Comparison of ENCODE assay signal across 21 cellular contexts in genomic region chr1:246365708-246366107, GRCh38.
DNase-seq lines count a peak whose midpoint lies in the region; ATAC-seq and TF ChIP-seq lines count a peak whose summit lies in the region.
"Had no signal": no experiment of that assay in that cellular context is flagged by ENCODE, and none has a peak within 500 bp of the region (broad histone marks: within the 10 kb centered on the region; RNA-seq: fewer than 3 reads in every experiment).

No MANE protein-coding gene starts in this region.

- H3K4me1 Mint-ChIP-seq in activated T-helper 2 cell treated with anti-CD3 and anti-CD28 coated beads, Interferon-gamma antibody, Interleukin-2, Interleukin-4, amounts not matched to agents 10 μg/mL and 5 μg/mL and 100 μg/mL, durations not matched to agents 14 hours and 24 hours and 36 hours (ENCODE audit: low read depth): peaks cover 13% of the 10 kb centered on the region

- H2BK5ac ChIP-seq in mesendoderm (ENCODE audit: low read length): no peak overlapping the region

- no peak overlapping the region for H3K4ac ChIP-seq in mesendoderm (ENCODE audit: low read depth, low read length)

- H3K27ac Mint-ChIP-seq in activated T-helper 2 cell treated with anti-CD3 and anti-CD28 coated beads, Interferon-gamma antibody, Interleukin-2, Interleukin-4, amounts not matched to agents 10 μg/mL and 5 μg/mL and 100 μg/mL, durations not matched to agents 14 hours and 24 hours and 36 hours: no peak overlapping the region
- H3K27ac Mint-ChIP-seq: activated B cell treated with CpG ODN at 0.5 μM for 24 hours; activated naive CD4-positive, alpha-beta T cell treated with anti-CD3 and anti-CD28 coated beads, Interleukin-2, amount 50 U/mL, for 24 hours; activated T-cell treated with anti-CD3 and anti-CD28 coated beads, Interleukin-2, amount 50 U/mL, for 24 hours; T-helper 17 cell had no signal

- no peaks in the 10 kb centered on the region for H3K27me3 Mint-ChIP-seq in activated T-helper 2 cell treated with anti-CD3 and anti-CD28 coated beads, Interferon-gamma antibody, Interleukin-2, Interleukin-4, amounts not matched to agents 10 μg/mL and 5 μg/mL and 100 μg/mL, durations not matched to agents 14 hours and 24 hours and 36 hours (ENCODE audit: low read depth)
- H3K27me3 Mint-ChIP-seq: activated B cell treated with CpG ODN at 0.5 μM for 24 hours; activated CD8-positive, alpha-beta T cell treated with anti-CD3 and anti-CD28 coated beads for 36 hours; activated naive CD4-positive, alpha-beta T cell treated with anti-CD3 and anti-CD28 coated beads, Interleukin-2, amount 50 U/mL, for 24 hours; activated T-cell treated with anti-CD3 and anti-CD28 coated beads, Interleukin-2, amount 50 U/mL, for 24 hours; T-helper 17 cell had no signal

- H2BK15ac ChIP-seq in mesendoderm (replicated peaks; ENCODE audit: low read depth): peak overlapping the region; percentile 94

- H3K27me3 ChIP-seq in mesendoderm (ENCODE audit: insufficient read depth, low read length, poor library complexity): no peaks in the 10 kb centered on the region
- H3K27me3 ChIP-seq: upper lobe of left lung had no signal

- no peak overlapping the region for H4K5ac ChIP-seq in mesendoderm (ENCODE audit: low read length)

- H3K4me2 ChIP-seq in mesendoderm (ENCODE audit: low read length): no peak overlapping the region
- H3K4me2 ChIP-seq: PC-9 had no signal

- no peak overlapping the region for H3K9ac ChIP-seq in mesendoderm (ENCODE audit: low read length)

- ATAC-seq in HG03139 (IDR thresholded peaks at IDR 0.05; ENCODE audit: unreplicated experiment): no peak
- ATAC-seq in HG03097 (IDR thresholded peaks at IDR 0.05; ENCODE audit: low FRiP score, unreplicated experiment): no peak
- ATAC-seq: activated CD8-positive, alpha-beta T cell treated with anti-CD3 and anti-CD28 coated beads for 36 hours; T-helper 17 cell had no signal

- H3K9me3 Mint-ChIP-seq in activated T-helper 2 cell treated with anti-CD3 and anti-CD28 coated beads, Interferon-gamma antibody, Interleukin-2, Interleukin-4, amounts not matched to agents 10 μg/mL and 5 μg/mL and 100 μg/mL, durations not matched to agents 14 hours and 24 hours and 36 hours: no peaks in the 10 kb centered on the region

- no peaks in the 10 kb centered on the region for H3K36me3 ChIP-seq in mesendoderm (ENCODE audit: control insufficient read depth, insufficient read depth, low read length)
- H3K36me3 ChIP-seq: prostate gland, upper lobe of left lung had no signal

- H3K27ac ChIP-seq in mesendoderm (ENCODE audit: low read depth, low read length): no peak overlapping the region
- H3K27ac ChIP-seq: PC-9, prostate gland, upper lobe of left lung had no signal

- H3K23ac ChIP-seq in mesendoderm (ENCODE audit: low read length): no peak overlapping the region

- H3K56ac ChIP-seq in mesendoderm (ENCODE audit: low read length): no peak overlapping the region

- intact Hi-C loops in activated T-helper 2 cell treated with anti-CD3 and anti-CD28 coated beads, Interferon-gamma antibody, Interleukin-2, Interleukin-4, amounts not matched to agents 10 μg/mL and 5 μg/mL and 100 μg/mL, durations not matched to agents 14 hours and 24 hours and 36 hours (cut with micrococcal nuclease): no loop called here

- H3K18ac ChIP-seq in mesendoderm (ENCODE audit: low read length): peak overlapping the region; percentile 56

- peak; percentile 22 for DNase-seq in GM12865 (ENCODE audit: low read depth)
- DNase-seq in GM20000 (ENCODE audit: low spot score): peak; percentile 41
- peak; percentile 17 for DNase-seq in NCI-H69 (lab: John Stamatoyannopoulos, UW)
- DNase-seq in mesendoderm: peak; percentile 12
- no peak for DNase-seq in activated T-helper 2 cell treated with anti-CD3 and anti-CD28 coated beads, Interferon-gamma antibody, Interleukin-2, Interleukin-4, amounts not matched to agents 10 μg/mL and 5 μg/mL and 100 μg/mL, durations not matched to agents 14 hours and 24 hours and 36 hours (ENCODE audit: low spot score)
- DNase-seq: activated B cell treated with CpG ODN at 0.5 μM for 24 hours; activated CD8-positive, alpha-beta T cell treated with anti-CD3 and anti-CD28 coated beads for 36 hours; activated T-cell treated with anti-CD3 and anti-CD28 coated beads, Interleukin-2, amount 50 U/mL, for 24 hours; effector memory CD4-positive, alpha-beta T cell; glutamatergic neuron; NCI-H1092; NCI-H2081; NCI-H510A treated with DMSO at 0.1 percent for 48 hours; PC-9; stimulated activated CD4-positive, alpha-beta T cell treated with anti-CD3 and anti-CD28 coated beads, Interleukin-2, amount 100 ng/mL, for 48 hours; T-helper 17 cell; upper lobe of left lung had no signal

- H2BK120ac ChIP-seq in mesendoderm (ENCODE audit: low read depth, low read length): peak overlapping the region; percentile 73

- H3K79me1 ChIP-seq in mesendoderm (ENCODE audit: low read length): no peaks in the 10 kb centered on the region

- H4K8ac ChIP-seq in mesendoderm (ENCODE audit: low read depth, low read length): no peak overlapping the region

- no peaks in the 10 kb centered on the region for H3K4me1 ChIP-seq in mesendoderm (ENCODE audit: control insufficient read depth, low read depth, low read length)
- H3K4me1 ChIP-seq: prostate gland, upper lobe of left lung had no signal

- no peak overlapping the region for H3K4me3 Mint-ChIP-seq in activated T-helper 2 cell treated with anti-CD3 and anti-CD28 coated beads, Interferon-gamma antibody, Interleukin-2, Interleukin-4, amounts not matched to agents 10 μg/mL and 5 μg/mL and 100 μg/mL, durations not matched to agents 14 hours and 24 hours and 36 hours (ENCODE audit: low read depth)
- H3K4me3 Mint-ChIP-seq: activated B cell treated with CpG ODN at 0.5 μM for 24 hours; activated CD8-positive, alpha-beta T cell treated with anti-CD3 and anti-CD28 coated beads for 36 hours; activated naive CD4-positive, alpha-beta T cell treated with anti-CD3 and anti-CD28 coated beads, Interleukin-2, amount 50 U/mL, for 24 hours; activated T-cell treated with anti-CD3 and anti-CD28 coated beads, Interleukin-2, amount 50 U/mL, for 24 hours; T-helper 17 cell had no signal

- WGBS in mesendoderm (ENCODE audit: extremely low coverage, insufficient coverage, low lambda C conversion rate): no CpG with 5 or more reads among the region's 3 CpGs

- no peaks in the 10 kb centered on the region for H3K79me2 ChIP-seq in mesendoderm (ENCODE audit: control insufficient read depth, insufficient read depth, low read length)

- TF ChIP-seq CTCF in GM12865 (IDR thresholded peaks at IDR 0.05; ENCODE audit: insufficient read depth, low read depth, low read length, missing control alignments): no peak
- TF ChIP-seq CTCF in GM20000 (IDR thresholded peaks at IDR 0.05; ENCODE audit: extremely low read depth, missing control alignments): no peak

- no peak overlapping the region for H2AK5ac ChIP-seq in mesendoderm (ENCODE audit: low read length)

- H3K4me3 ChIP-seq in GM12865 (ENCODE audit: low read depth, low read length) (no peak overlapping the region), mesendoderm (ENCODE audit: low read length) (no peak overlapping the region)
- H3K4me3 ChIP-seq: PC-9, prostate gland, upper lobe of left lung had no signal

- no peaks in the 10 kb centered on the region for H3K36me3 Mint-ChIP-seq in activated T-helper 2 cell treated with anti-CD3 and anti-CD28 coated beads, Interferon-gamma antibody, Interleukin-2, Interleukin-4, amounts not matched to agents 10 μg/mL and 5 μg/mL and 100 μg/mL, durations not matched to agents 14 hours and 24 hours and 36 hours (ENCODE audit: low read depth)
